Comparison of ENCODE assay signal across 7 cellular contexts in the genomic region with DNA sequence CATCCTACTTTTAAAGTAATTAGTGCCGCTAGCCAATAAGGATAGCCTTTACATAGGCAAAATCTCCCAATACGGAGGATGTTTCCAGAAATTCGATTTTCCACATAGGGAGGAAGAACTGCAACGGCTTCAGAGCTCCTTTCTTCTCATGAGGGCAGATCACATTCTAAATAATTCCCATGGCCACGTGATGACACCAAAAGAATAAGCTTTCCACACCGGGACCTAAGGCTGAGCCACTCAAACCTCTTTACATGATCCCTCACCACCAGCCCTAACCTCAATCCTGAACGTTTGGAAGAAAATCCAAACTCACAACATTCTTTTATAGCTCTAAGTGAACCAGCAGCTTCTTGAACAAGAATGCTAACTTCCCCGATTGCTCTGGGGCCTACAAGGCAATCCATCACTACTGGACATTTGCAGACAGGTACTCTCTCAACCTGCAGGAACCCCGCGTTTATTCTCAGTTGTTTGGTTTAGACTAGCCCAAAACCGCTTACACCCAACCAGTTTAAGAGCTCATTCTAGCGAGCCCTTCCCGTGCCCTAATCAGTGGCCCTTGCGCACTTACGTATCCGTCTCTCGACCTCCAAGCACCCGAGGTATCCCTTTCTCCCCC. TPM values are rescaled to one million over a fixed set of nuclear protein-coding genes. Genes with fewer than 3 reads are reported as not detected.
DNase-seq lines count a peak whose midpoint lies in the region; ATAC-seq lines count a peak whose summit lies in the region.

No MANE protein-coding gene starts in this region.

- H3K27ac ChIP-seq in Karpas-422 (ENCODE audit: low read length): no peak overlapping the region

- DNase-seq in Karpas-422 (no peak), immature natural killer cell (peak in 1 of 3 donors; percentile 3), CD1c-positive myeloid dendritic cell (ENCODE audit: extremely low spot score) (no peak)
- DNase-seq in activated naive CD8-positive, alpha-beta T cell treated with anti-CD3 and anti-CD28 coated beads, Interleukin-2, amount 10 ng/mL, durations not matched to agents 7 days and 5 days: no peak
- DNase-seq in stimulated activated naive CD8-positive, alpha-beta T cell treated with anti-CD3 and anti-CD28 coated beads, Interleukin-15, amount 100 ng/mL, for 72 hours: no peak

- ATAC-seq in activated naive CD8-positive, alpha-beta T cell treated with anti-CD3 and anti-CD28 coated beads, Interleukin-2, amount 10 ng/mL, durations not matched to agents 7 days and 5 days (ENCODE audit: low read depth): no peak
- ATAC-seq in stimulated activated naive CD8-positive, alpha-beta T cell treated with anti-CD3 and anti-CD28 coated beads, Interleukin-15, amount 100 ng/mL, for 72 hours: no peak
- ATAC-seq in GM18517 (IDR thresholded peaks at IDR 0.05; ENCODE audit: unreplicated experiment): no peak

- H3K36me3 ChIP-seq in ES-I3 (ENCODE audit: insufficient read depth, low read length) (peaks cover 3% of the 10 kb centered on the region; the same call in 1 of the 2 replicates), Karpas-422 (ENCODE audit: insufficient read depth, low read length) (no peaks in the 10 kb centered on the region)

- POLR2A ChIA-PET in activated naive CD8-positive, alpha-beta T cell treated with anti-CD3 and anti-CD28 coated beads, Interleukin-2, amount 10 ng/mL, durations not matched to agents 7 days and 5 days (lab: Charles Lee): interaction anchor here (1.2 to 2.3 kb wide), 2 partner anchors 42 to 58 kb away, joined by 4 to 12 read pairs; partner anchors contain the start of gene IPO8

- no peaks in the 10 kb centered on the region for H3K36me3 Mint-ChIP-seq in activated naive CD8-positive, alpha-beta T cell treated with anti-CD3 and anti-CD28 coated beads, Interleukin-2, amount 10 ng/mL, durations not matched to agents 7 days and 5 days
- H3K36me3 Mint-ChIP-seq in immature natural killer cell: peaks cover 0 to 13% (median 8%) of the 10 kb centered on the region in 3 donors

- H3K27ac Mint-ChIP-seq in activated naive CD8-positive, alpha-beta T cell treated with anti-CD3 and anti-CD28 coated beads, Interleukin-2, amount 10 ng/mL, durations not matched to agents 7 days and 5 days: peak overlapping the region; percentile 66
- peak overlapping the region; percentile 85 to 94 (median 91) for H3K27ac Mint-ChIP-seq in immature natural killer cell
- peak overlapping the region in 1 of 2 donors; percentile 55 for H3K27ac Mint-ChIP-seq in stimulated activated naive CD8-positive, alpha-beta T cell treated with anti-CD3 and anti-CD28 coated beads, Interleukin-15, amount 100 ng/mL, for 72 hours

- peak overlapping the region; percentile 91 for H3K4me2 ChIP-seq in Karpas-422 (ENCODE audit: low read depth, low read length, poor library complexity, severe bottlenecking)

- peaks cover 18% of the 10 kb centered on the region for H3K4me1 Mint-ChIP-seq in activated naive CD8-positive, alpha-beta T cell treated with anti-CD3 and anti-CD28 coated beads, Interleukin-2, amount 10 ng/mL, durations not matched to agents 7 days and 5 days
- H3K4me1 Mint-ChIP-seq in immature natural killer cell: peaks cover 28 to 61% of the 10 kb centered on the region in 2 donors
- peaks cover 61% of the 10 kb centered on the region for H3K4me1 Mint-ChIP-seq in stimulated activated naive CD8-positive, alpha-beta T cell treated with anti-CD3 and anti-CD28 coated beads, Interleukin-15, amount 100 ng/mL, for 72 hours

- H3K4me3 Mint-ChIP-seq in activated naive CD8-positive, alpha-beta T cell treated with anti-CD3 and anti-CD28 coated beads, Interleukin-2, amount 10 ng/mL, durations not matched to agents 7 days and 5 days: peak overlapping the region; percentile 87
- H3K4me3 Mint-ChIP-seq in immature natural killer cell: peak overlapping the region; percentile 92 to 100 (median 98)
- H3K4me3 Mint-ChIP-seq in stimulated activated naive CD8-positive, alpha-beta T cell treated with anti-CD3 and anti-CD28 coated beads, Interleukin-15, amount 100 ng/mL, for 72 hours: peak overlapping the region; percentile 90 to 92

- H2AFZ ChIP-seq in Karpas-422 (ENCODE audit: low read length): peak overlapping the region; percentile 40

- H3K9ac ChIP-seq in ES-I3 (ENCODE audit: low read depth, low read length) (peak overlapping the region; percentile 94), Karpas-422 (ENCODE audit: low read length) (peak overlapping the region; percentile 78)

- no peaks in the 10 kb centered on the region for H3K9me2 ChIP-seq in Karpas-422 (replicated peaks; ENCODE audit: insufficient read depth, low read length)

- no peaks in the 10 kb centered on the region for H3K9me3 Mint-ChIP-seq in activated naive CD8-positive, alpha-beta T cell treated with anti-CD3 and anti-CD28 coated beads, Interleukin-2, amount 10 ng/mL, durations not matched to agents 7 days and 5 days
- no peaks in the 10 kb centered on the region for H3K9me3 Mint-ChIP-seq in immature natural killer cell
- no peaks in the 10 kb centered on the region for H3K9me3 Mint-ChIP-seq in stimulated activated naive CD8-positive, alpha-beta T cell treated with anti-CD3 and anti-CD28 coated beads, Interleukin-15, amount 100 ng/mL, for 72 hours

- peaks cover 12% of the 10 kb centered on the region for H3K4me1 ChIP-seq in ES-I3 (ENCODE audit: insufficient read depth, low read length)
- peaks cover 54% of the 10 kb centered on the region for H3K4me1 ChIP-seq in Karpas-422 (ENCODE audit: low read length)

- peak overlapping the region; percentile 80 for H3K4me3 ChIP-seq in Karpas-422 (ENCODE audit: low read length)

- H3K27me3 ChIP-seq in Karpas-422 (ENCODE audit: low read length): no peaks in the 10 kb centered on the region

- H3K9me3 ChIP-seq in ES-I3 (ENCODE audit: control insufficient read depth, insufficient read depth, low read length) (no peaks in the 10 kb centered on the region), Karpas-422 (ENCODE audit: low read length) (no peaks in the 10 kb centered on the region)

- no peaks in the 10 kb centered on the region for H4K20me1 ChIP-seq in Karpas-422 (ENCODE audit: insufficient read depth, low read depth, low read length)

- H3K27me3 Mint-ChIP-seq in activated naive CD8-positive, alpha-beta T cell treated with anti-CD3 and anti-CD28 coated beads, Interleukin-2, amount 10 ng/mL, durations not matched to agents 7 days and 5 days: peaks cover 4% of the 10 kb centered on the region
- H3K27me3 Mint-ChIP-seq in immature natural killer cell (ENCODE audit: low read depth in 3 of 3): peaks cover 6 to 13% (median 10%) of the 10 kb centered on the region in 3 donors
- H3K27me3 Mint-ChIP-seq in stimulated activated naive CD8-positive, alpha-beta T cell treated with anti-CD3 and anti-CD28 coated beads, Interleukin-15, amount 100 ng/mL, for 72 hours: no peaks in the 10 kb centered on the region

- H3K79me2 ChIP-seq in Karpas-422 (ENCODE audit: low read length): peaks cover 50% of the 10 kb centered on the region

RNA-seq across cellular contexts. Expression of gene CAPRIN2, which starts 0.9 kb away (rescaled TPM):
- 24.9 and 39.8 TPM in 2 replicates for total RNA-seq in Karpas-422 (2014; rRNA removed; shearing (Covaris generic); ENCODE audit: low replicate concordance)
- total RNA-seq in activated naive CD8-positive, alpha-beta T cell treated with anti-CD3 and anti-CD28 coated beads, Interleukin-2, amount 10 ng/mL, durations not matched to agents 7 days and 5 days: 10 to 100 TPM; 25.5 to 27.7 TPM
- polyA plus RNA-seq in immature natural killer cell: 1 to 10 TPM; 3.0 to 8.8 (median 7.2) TPM

RNA-seq across cellular contexts. Expression of gene IPO8, which starts 58.2 kb away (rescaled TPM):
- 30.1 and 33.6 TPM in 2 replicates for total RNA-seq in Karpas-422 (2014; rRNA removed; shearing (Covaris generic); ENCODE audit: low replicate concordance)
- 10 to 100 TPM; 49.5 to 50.7 TPM for total RNA-seq in activated naive CD8-positive, alpha-beta T cell treated with anti-CD3 and anti-CD28 coated beads, Interleukin-2, amount 10 ng/mL, durations not matched to agents 7 days and 5 days
- 10 to 100 TPM in 2 of 3 donors, 1 to 10 TPM in 1; 7.2 to 18.4 (median 11.1) TPM for polyA plus RNA-seq in immature natural killer cell
